Comparison of ENCODE assay signal across 8 cellular contexts in genomic region chr17:7173687-7174602, GRCh38. TPM values are rescaled to one million over a fixed set of nuclear protein-coding genes. Genes with fewer than 3 reads are reported as not detected.
DNase-seq lines count a peak whose midpoint lies in the region; ATAC-seq and TF ChIP-seq lines count a peak whose summit lies in the region.

No MANE protein-coding gene starts in this region.

- H3K27me3 Mint-ChIP-seq in T-helper 17 cell (peaks cover 11% of the 10 kb centered on the region), chondrocyte (ENCODE audit: low read depth) (no peaks in the 10 kb centered on the region)

- no peaks in the 10 kb centered on the region for H3K36me3 Mint-ChIP-seq in T-helper 17 cell (ENCODE audit: low read depth)
- H3K36me3 Mint-ChIP-seq in chondrocyte (ENCODE audit: low read depth), result peaks cover 4% of the 10 kb centered on the region

- CTCF ChIA-PET in HEK293T (lab: Yijun Ruan, JAX), result no interaction called here

- TF ChIP-seq CTCF in chondrocyte (IDR thresholded peaks at IDR 0.05), result no peak
- TF ChIP-seq CTCF in lower lobe of right lung (IDR thresholded peaks at IDR 0.05), result peak; percentile 28

- H3K36me3 ChIP-seq in lower lobe of right lung, result no peaks in the 10 kb centered on the region

- H3K9me3 ChIP-seq in T-helper 17 cell (ENCODE audit: control insufficient read depth, low read length, poor library complexity, severe bottlenecking), result no peaks in the 10 kb centered on the region
- peaks cover 2% of the 10 kb centered on the region for H3K9me3 ChIP-seq in lower lobe of right lung

- intact Hi-C loops in lower lobe of right lung (cut with DNase I), result no loop called here

- H3K27me3 ChIP-seq in lower lobe of right lung (ENCODE audit: low read depth), result peaks cover 14% of the 10 kb centered on the region

- H3K4me1 ChIP-seq in lower lobe of right lung, result peaks cover 27% of the 10 kb centered on the region

- H3K4me3 Mint-ChIP-seq in T-helper 17 cell (no peak overlapping the region), chondrocyte (ENCODE audit: unreplicated experiment) (no peak overlapping the region)

- peak; percentile 12 for DNase-seq in EH (ENCODE audit: low read depth)
- peak; percentile 33 to 42 (median 38) for DNase-seq in T-helper 17 cell
- DNase-seq in chondrocyte (ENCODE audit: low spot score), result peak; percentile 92
- peak; percentile 91 for DNase-seq in lower lobe of right lung
- DNase-seq in stimulated activated CD8-positive, alpha-beta memory T cell treated with anti-CD3 and anti-CD28 coated beads, Interleukin-4, amount 100 ng/mL, for 48 hours, result peak; percentile 66
- DNase-seq in HEK293T (ENCODE audit: extremely low spot score), result no peak
- DNase-seq in mesenteric fat pad (ENCODE audit: low spot score), result no peak

- POLR2A ChIA-PET in HEK293T (lab: Yijun Ruan, JAX), result no interaction called here

- ATAC-seq in T-helper 17 cell (peak; percentile 80), lower lobe of right lung (peak; percentile 76 to 85), HG02588 (IDR thresholded peaks at IDR 0.05; ENCODE audit: unreplicated experiment) (no peak)

- H3K27ac Mint-ChIP-seq in T-helper 17 cell, result no peak overlapping the region
- no peak overlapping the region for H3K27ac Mint-ChIP-seq in chondrocyte (ENCODE audit: unreplicated experiment)

- H3K4me1 Mint-ChIP-seq in T-helper 17 cell, result peaks cover 9% of the 10 kb centered on the region
- H3K4me1 Mint-ChIP-seq in chondrocyte (ENCODE audit: low read depth), result peaks cover 4% of the 10 kb centered on the region

- peak overlapping the region; percentile 46 for H3K4me3 ChIP-seq in lower lobe of right lung

- H3K9me3 Mint-ChIP-seq in chondrocyte (ENCODE audit: low read depth), result peaks cover 9% of the 10 kb centered on the region

- peak overlapping the region; percentile 64 for H3K27ac ChIP-seq in lower lobe of right lung

TF ChIP-seq in HEK293T, 16 proteins besides CTCF, POLR2A, EP300 and RAD21:
- no peak for TF ChIP-seq CTBP1 (IDR thresholded peaks at IDR 0.05; ENCODE audit: borderline replicate concordance)
- no peak for TF ChIP-seq FOXA1 (IDR thresholded peaks at IDR 0.05)
- no peak for TF ChIP-seq L3MBTL2 (conservative IDR thresholded peaks at IDR 0.05)
- TF ChIP-seq ELF4 (IDR thresholded peaks at IDR 0.05), result no peak
- no peak for TF ChIP-seq HDGF (IDR thresholded peaks at IDR 0.05; ENCODE audit: borderline replicate concordance)

RNA-seq across cellular contexts. Expression of gene ASGR1, which starts 5.2 kb away (rescaled TPM):
- total RNA-seq in T-helper 17 cell, result under 1 TPM; 0.42 to 0.92 TPM
- 0.46 to 1.9 TPM (median 0.97 TPM) in 3 replicates for total RNA-seq in chondrocyte
- 5.1 TPM for total RNA-seq in lower lobe of right lung
- 2.2 TPM for total RNA-seq in mesenteric fat pad

RNA-seq across cellular contexts. Expression of gene DLG4, which starts 45.7 kb away (rescaled TPM):
- total RNA-seq in T-helper 17 cell (10 to 100 TPM in 1 of 2 donors, 1 to 10 TPM in 1; 9.8 to 16.1 TPM), chondrocyte (28.3 to 34.4 TPM (median 31.3 TPM) in 3 replicates), lower lobe of right lung (29.3 TPM), mesenteric fat pad (16.0 TPM)

RNA-seq across cellular contexts. Expression of gene ACADVL, which starts 45.8 kb away (rescaled TPM):
- 100 to 1,000 TPM; 268 to 279 TPM for total RNA-seq in T-helper 17 cell
- total RNA-seq in chondrocyte, result 427 to 584 TPM (median 454 TPM) in 3 replicates
- 576 TPM for total RNA-seq in lower lobe of right lung
- total RNA-seq in mesenteric fat pad, result 1,052 TPM

RNA-seq across cellular contexts. Expression of gene ASGR2, which starts 59.3 kb away (rescaled TPM):
- total RNA-seq in T-helper 17 cell (under 1 TPM; 0.67 to 0.78 TPM), chondrocyte (not detected in 3 replicates), lower lobe of right lung (1.3 TPM), mesenteric fat pad (3.3 TPM)

Comparison
In these comparisons a context has a peak if more than half of its experiments do, and no peak if none do; other contexts are left out.
1. DNase-seq: peak in EH (single experiment), T-helper 17 cell (3 of 3), chondrocyte (single experiment), lower lobe of right lung (single experiment) and stimulated activated CD8-positive, alpha-beta memory T cell treated with anti-CD3 and anti-CD28 coated beads, Interleukin-4, amount 100 ng/mL, for 48 hours (single experiment); none in HEK293T (single experiment) and mesenteric fat pad (single experiment).